8 cellular contexts compared by ENCODE assay signal in the genomic region with DNA sequence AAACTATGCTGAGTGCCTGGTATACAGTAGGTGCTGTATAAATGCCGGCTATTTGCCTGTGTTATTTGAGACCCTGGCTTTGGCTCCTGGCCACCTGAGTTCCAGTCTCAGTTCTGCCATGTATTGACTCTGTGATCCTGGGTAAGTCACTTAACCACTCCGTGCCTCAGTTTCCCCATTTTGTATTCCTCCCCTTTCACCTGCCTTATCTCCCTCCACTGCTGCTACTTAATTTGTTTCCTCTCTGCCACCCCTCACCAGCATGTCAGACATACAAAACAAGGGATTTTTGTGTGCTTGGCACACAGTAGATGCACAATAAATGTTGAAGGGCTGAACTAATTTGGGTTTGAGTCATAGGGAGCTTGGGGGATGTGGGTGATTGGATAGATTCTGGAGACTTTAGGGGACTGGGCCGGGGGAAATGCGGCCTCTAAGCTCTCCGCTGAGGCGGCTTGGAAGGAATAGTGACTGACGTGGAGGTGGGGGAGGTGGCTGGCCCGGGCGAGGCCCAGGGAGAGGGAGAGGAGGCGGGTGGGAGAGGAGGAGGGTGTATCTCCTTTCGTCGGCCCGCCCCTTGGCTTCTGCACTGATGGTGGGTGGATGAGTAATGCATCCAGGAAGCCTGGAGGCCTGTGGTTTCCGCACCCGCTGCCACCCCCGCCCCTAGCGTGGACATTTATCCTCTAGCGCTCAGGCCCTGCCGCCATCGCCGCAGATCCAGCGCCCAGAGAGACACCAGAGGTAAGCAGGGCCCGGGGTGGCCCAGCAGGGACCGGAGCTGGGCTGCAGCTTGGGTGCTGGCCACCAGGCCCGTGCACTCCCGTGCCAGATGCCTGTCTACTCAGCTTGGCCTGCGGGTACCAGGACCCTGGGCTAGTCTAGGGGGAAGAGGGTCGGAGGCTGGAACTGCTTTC. TPM values are rescaled to one million over a fixed set of nuclear protein-coding genes. Genes with fewer than 3 reads are reported as not detected.
DNase-seq lines count a peak whose midpoint lies in the region; ATAC-seq and TF ChIP-seq lines count a peak whose summit lies in the region.

Gene TIMP1 (plus strand): TSS at position 706 of the 917 bp plus-strand sequence. CDS start 980 bp downstream, outside the sequence.

- H3K4me3 ChIP-seq in BLaER1 (peak within 1 kb of the TSS; percentile 62), SK-N-SH (ENCODE audit: low read depth in 2 of 2, low read length in 1 of 2) (peak within 1 kb of the TSS; percentile 54 to 67), thoracic aorta (peak within 1 kb of the TSS; percentile 76)

- CTCF ChIA-PET in SK-N-SH (lab: Yijun Ruan, JAX) = interaction anchor here (0.7 to 3.1 kb wide), 6 partner anchors 10 to 62 kb away, joined by 3 to 9 read pairs (median 3); partner anchors contain the start of gene SYN1

- H3K4me2 ChIP-seq in BLaER1 (peak within 1 kb of the TSS; percentile 76), SK-N-SH (peak within 1 kb of the TSS; percentile 82)

- ATAC-seq in GM19455 (IDR thresholded peaks at IDR 0.05; ENCODE audit: unreplicated experiment) (peak; percentile 76), thoracic aorta (ENCODE audit: insufficient number of reproducible peaks, low FRiP score, low read depth) (peak; percentile 65)
- ATAC-seq in activated naive CD4-positive, alpha-beta T cell treated with anti-CD3 and anti-CD28 coated beads, Interleukin-2, amount 50 U/mL, for 72 hours = peak; percentile 91 to 95

- peak within 1 kb of the TSS; percentile 45; the same call in 1 of the 2 replicates for H3K9ac ChIP-seq in BLaER1
- peak within 1 kb of the TSS; percentile 80 for H3K9ac ChIP-seq in SK-N-SH

- H3K9me2 ChIP-seq in SK-N-SH = no peaks in the 10 kb centered on the region

- peak; percentile 91 for DNase-seq in HK-2 (ENCODE audit: unreplicated experiment)
- DNase-seq in SK-N-SH = peak; percentile 86
- DNase-seq in activated naive CD4-positive, alpha-beta T cell treated with anti-CD3 and anti-CD28 coated beads, Interleukin-2, amount 50 U/mL, for 72 hours (ENCODE audit: low spot score in 2 of 2) = peak; percentile 66 to 87
- DNase-seq in glutamatergic neuron = peak; percentile 77
- peak; percentile 94 for DNase-seq in osteocyte (ENCODE audit: extremely low spot score, unreplicated experiment)
- peak; percentile 87 for DNase-seq in thoracic aorta (ENCODE audit: low spot score)

- no peak for TF ChIP-seq RAD21 in SK-N-SH (IDR thresholded peaks at IDR 0.05; ENCODE audit: low read length)

- H3K27me3 Mint-ChIP-seq in glutamatergic neuron (ENCODE audit: unreplicated experiment) = peaks cover 3% of the 10 kb centered on the region
- H3K27me3 Mint-ChIP-seq in osteocyte (ENCODE audit: unreplicated experiment) = no peaks in the 10 kb centered on the region

- H3K4me3 Mint-ChIP-seq in glutamatergic neuron (ENCODE audit: unreplicated experiment) (peak within 1 kb of the TSS; percentile 38), osteocyte (ENCODE audit: unreplicated experiment) (peak within 1 kb of the TSS; percentile 70)

- H3K4me1 ChIP-seq in BLaER1 (peaks cover 50% of the 10 kb centered on the region), SK-N-SH (ENCODE audit: control insufficient read depth in 1 of 2, insufficient read depth in 2 of 2, low read depth in 1 of 2, low read length in 1 of 2) (peaks cover 0 to 2% of the 10 kb centered on the region in 2 experiments; a peak in 1 of 4 replicates), thoracic aorta (ENCODE audit: control insufficient read depth in 1 of 2, low read depth in 2 of 2) (peaks cover 2 to 19% of the 10 kb centered on the region in 2 donors)

- H3K27ac ChIP-seq in BLaER1 (peak within 1 kb of the TSS; percentile 77), SK-N-SH (ENCODE audit: low read depth in 2 of 2, low read length in 1 of 2) (peak within 1 kb of the TSS; percentile 31 to 33; a peak in 3 of 4 replicates), thoracic aorta (peak within 1 kb of the TSS; percentile 85 to 87)

- H4K20me1 ChIP-seq in BLaER1 (peaks cover 10% of the 10 kb centered on the region; the same call in 1 of the 2 replicates), SK-N-SH (ENCODE audit: insufficient read depth) (no peaks in the 10 kb centered on the region)

- H3K27me3 ChIP-seq in BLaER1 (peaks cover 26% of the 10 kb centered on the region), SK-N-SH (ENCODE audit: insufficient read depth) (no peaks in the 10 kb centered on the region; the same call in 1 of the 2 replicates), thoracic aorta (replicated peaks; ENCODE audit: insufficient read depth) (no peaks in the 10 kb centered on the region)

- H3K9me3 Mint-ChIP-seq in activated naive CD4-positive, alpha-beta T cell treated with anti-CD3 and anti-CD28 coated beads, Interleukin-2, amount 50 U/mL, for 72 hours = no peaks in the 10 kb centered on the region
- H3K9me3 Mint-ChIP-seq in glutamatergic neuron (ENCODE audit: unreplicated experiment) (peaks cover 3% of the 10 kb centered on the region), osteocyte (ENCODE audit: unreplicated experiment) (no peaks in the 10 kb centered on the region)

- TF ChIP-seq CTCF in SK-N-SH (IDR thresholded peaks at IDR 0.05) (no peak), glutamatergic neuron (IDR thresholded peaks at IDR 0.05; ENCODE audit: partially characterized antibody, unreplicated experiment) (no peak), osteocyte (IDR thresholded peaks at IDR 0.05) (no peak), thoracic aorta (IDR thresholded peaks at IDR 0.05) (no peak)

- POLR2A ChIA-PET in SK-N-SH (lab: Yijun Ruan, JAX) = interaction anchor here (1.4 to 1.5 kb wide), 2 partner anchors 30 to 38 kb away, joined by 5 to 6 read pairs; partner anchors contain the start of gene SYN1

- WGBS in SK-N-SH (ENCODE audit: low lambda C conversion rate) = 4% methylated on average over 22 of the region's 28 CpGs

- peak in 1 of 2 experiments; percentile 55; a peak in 1 of 4 replicates for TF ChIP-seq EP300 in SK-N-SH (IDR thresholded peaks at IDR 0.05; ENCODE audit: borderline replicate concordance in 1 of 2, low read depth in 1 of 2, low read length in 1 of 2)

- H3K9me3 ChIP-seq in BLaER1 (no peaks in the 10 kb centered on the region), SK-N-SH (no peaks in the 10 kb centered on the region), thoracic aorta (no peaks in the 10 kb centered on the region)

- H3K36me3 Mint-ChIP-seq in activated naive CD4-positive, alpha-beta T cell treated with anti-CD3 and anti-CD28 coated beads, Interleukin-2, amount 50 U/mL, for 72 hours = no peaks in the 10 kb centered on the region
- no peaks in the 10 kb centered on the region for H3K36me3 Mint-ChIP-seq in glutamatergic neuron (ENCODE audit: unreplicated experiment)
- peaks cover 4% of the 10 kb centered on the region for H3K36me3 Mint-ChIP-seq in osteocyte (ENCODE audit: unreplicated experiment)

- peaks cover 8% of the 10 kb centered on the region for H3F3A ChIP-seq in SK-N-SH (replicated peaks; ENCODE audit: insufficient read depth)

- peak within 1 kb of the TSS; percentile 83 to 95 for H3K27ac Mint-ChIP-seq in activated naive CD4-positive, alpha-beta T cell treated with anti-CD3 and anti-CD28 coated beads, Interleukin-2, amount 50 U/mL, for 72 hours
- peak within 1 kb of the TSS; percentile 64 for H3K27ac Mint-ChIP-seq in glutamatergic neuron (ENCODE audit: unreplicated experiment)
- peak within 1 kb of the TSS; percentile 68 for H3K27ac Mint-ChIP-seq in osteocyte (ENCODE audit: unreplicated experiment)

- H3K36me3 ChIP-seq in BLaER1 (peaks cover 12% of the 10 kb centered on the region), SK-N-SH (replicated peaks in 1 of 2; ENCODE audit: control insufficient read depth in 1 of 2, insufficient read depth in 2 of 2, low read length in 1 of 2) (peaks cover 0 to 2% of the 10 kb centered on the region in 2 experiments), thoracic aorta (peaks cover 3% of the 10 kb centered on the region)

- peaks cover 13% of the 10 kb centered on the region; the same call in 1 of the 2 replicates for H3K79me2 ChIP-seq in SK-N-SH (ENCODE audit: insufficient read depth)

- H3K4me1 Mint-ChIP-seq in glutamatergic neuron (ENCODE audit: low read depth, unreplicated experiment) (peaks cover 7% of the 10 kb centered on the region), osteocyte (ENCODE audit: unreplicated experiment) (peaks cover 29% of the 10 kb centered on the region)

- H2AFZ ChIP-seq in SK-N-SH (ENCODE audit: low read depth) = peak within 1 kb of the TSS; percentile 43; the same call in 1 of the 2 replicates

TF ChIP-seq in SK-N-SH, 30 proteins besides CTCF, POLR2A, EP300 and RAD21 (continues in another document):
- TF ChIP-seq SMC3 (IDR thresholded peaks at IDR 0.05; ENCODE audit: low read depth, low read length) (no peak), TEAD4 (IDR thresholded peaks at IDR 0.05; ENCODE audit: borderline replicate concordance, insufficient read depth) (no peak), RCOR1 (IDR thresholded peaks at IDR 0.05; ENCODE audit: low read length) (no peak), NFIC (IDR thresholded peaks at IDR 0.05; ENCODE audit: borderline replicate concordance) (peak; percentile 56; the same call in 1 of the 2 replicates), JUND (IDR thresholded peaks at IDR 0.05) (peak; percentile 37; the same call in 1 of the 2 replicates), FOSL2 (IDR thresholded peaks at IDR 0.05; ENCODE audit: borderline replicate concordance, low read depth) (peak; percentile 65; the same call in 1 of the 2 replicates), TCF12 (IDR thresholded peaks at IDR 0.05) (peak; percentile 53; the same call in 1 of the 2 replicates), GABPA (IDR thresholded peaks at IDR 0.05; ENCODE audit: low read depth) (peak; percentile 50)
- TF ChIP-seq, protein P1, sequence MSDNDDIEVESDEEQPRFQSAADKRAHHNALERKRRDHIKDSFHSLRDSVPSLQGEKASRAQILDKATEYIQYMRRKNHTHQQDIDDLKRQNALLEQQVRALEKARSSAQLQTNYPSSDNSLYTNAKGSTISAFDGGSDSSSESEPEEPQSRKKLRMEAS (IDR thresholded peaks at IDR 0.05; ENCODE audit: low read depth) = peak; percentile 71
- TF ChIP-seq, protein P2, sequence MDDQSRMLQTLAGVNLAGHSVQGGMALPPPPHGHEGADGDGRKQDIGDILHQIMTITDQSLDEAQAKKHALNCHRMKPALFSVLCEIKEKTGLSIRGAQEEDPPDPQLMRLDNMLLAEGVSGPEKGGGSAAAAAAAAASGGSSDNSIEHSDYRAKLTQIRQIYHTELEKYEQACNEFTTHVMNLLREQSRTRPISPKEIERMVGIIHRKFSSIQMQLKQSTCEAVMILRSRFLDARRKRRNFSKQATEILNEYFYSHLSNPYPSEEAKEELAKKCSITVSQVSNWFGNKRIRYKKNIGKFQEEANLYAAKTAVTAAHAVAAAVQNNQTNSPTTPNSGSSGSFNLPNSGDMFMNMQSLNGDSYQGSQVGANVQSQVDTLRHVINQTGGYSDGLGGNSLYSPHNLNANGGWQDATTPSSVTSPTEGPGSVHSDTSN (IDR thresholded peaks at IDR 0.05) = peak; percentile 71

RNA-seq across cellular contexts. Expression of gene TIMP1, which starts in this region (rescaled TPM):
- polyA plus RNA-seq in SK-N-SH (2012; rRNA removed) = 261 and 323 TPM in 2 replicates
- 144 and 197 TPM in 2 replicates for polyA plus RNA-seq in SK-N-SH (2012; cell fraction: cytosol; rRNA removed)
- 122 and 175 TPM in 2 replicates for polyA plus RNA-seq in SK-N-SH (2012; cell fraction: nucleus; rRNA removed)
- total RNA-seq in activated naive CD4-positive, alpha-beta T cell treated with anti-CD3 and anti-CD28 coated beads, Interleukin-2, amount 50 U/mL, for 72 hours = 10 to 100 TPM; 26.1 to 32.7 TPM
- total RNA-seq in glutamatergic neuron (ENCODE audit: unreplicated experiment) (5.9 TPM), osteocyte (403 and 405 TPM in 2 replicates), thoracic aorta (1,000 to 10,000 TPM in 1 of 2 donors, 100 to 1,000 TPM in 1; 635 to 1,379 TPM)

Comparison
In these comparisons a context has a peak if more than half of its experiments do, and no peak if none do; other contexts are left out.
1. Peak in every context shown above with its lines: DNase-seq, ATAC-seq, H3K4me3 ChIP-seq and H3K27ac ChIP-seq.
2. RNA of gene TIMP1 (total RNA-seq): 635 to 1,379 TPM in thoracic aorta and 403 to 405 TPM in osteocyte; 26.1 to 32.7 TPM in activated naive CD4-positive, alpha-beta T cell treated with anti-CD3 and anti-CD28 coated beads, Interleukin-2, amount 50 U/mL, for 72 hours and 5.9 TPM in glutamatergic neuron (single experiment); every median in the first group is over 10 times any median in the second.
3. H3K27ac ChIP-seq: peak in every context shown above with its lines; median percentile 86 in thoracic aorta; 77 in BLaER1; 32 in SK-N-SH.